Comparison of ENCODE assay signal across 17 cellular contexts in the genomic region with DNA sequence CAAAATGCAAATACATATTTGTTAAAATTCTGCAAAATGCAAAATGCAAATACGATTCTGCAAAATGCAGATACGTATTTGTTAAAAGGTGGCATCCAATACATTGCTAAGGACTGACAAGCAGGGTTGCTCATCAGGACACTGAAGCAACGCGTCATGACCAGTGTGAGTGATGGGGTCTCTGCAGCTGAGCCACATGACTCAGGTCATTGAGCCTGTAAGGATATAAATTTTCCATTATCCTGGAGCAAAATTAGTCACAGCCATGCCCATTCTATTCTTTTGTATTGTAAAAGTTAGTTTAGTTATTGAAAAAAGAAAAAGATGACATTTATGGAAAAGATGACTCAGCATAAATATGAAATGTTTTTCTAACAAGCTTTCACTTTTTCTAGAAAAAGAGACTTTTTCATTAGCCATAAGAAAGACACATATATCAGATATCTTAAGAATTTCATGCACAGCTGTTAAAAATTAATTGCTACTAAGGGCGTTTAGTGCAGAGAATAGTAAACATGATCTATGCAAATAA.
DNase-seq lines count a peak whose midpoint lies in the region; ATAC-seq, FAIRE-seq and TF ChIP-seq lines count a peak whose summit lies in the region.
"Had no signal": no experiment of that assay in that cellular context is flagged by ENCODE, and none has a peak within 500 bp of the region (broad histone marks: within the 10 kb centered on the region; RNA-seq: fewer than 3 reads in every experiment).

No MANE protein-coding gene starts in this region.

- DNase-seq in HepG2 (ENCODE audit: low spot score) (no peak), right lobe of liver (no peak), RCC 7860 (ENCODE audit: low spot score) (peak; percentile 21), astrocyte of the spinal cord (ENCODE audit: low read depth, low spot score) (peak; percentile 38), stromal cell of bone marrow (ENCODE audit: low read depth) (peak; percentile 27), NOMO-1 treated with DMSO at 0.1 percent for 48 hours (lab: John Stamatoyannopoulos, UW; ENCODE audit: unreplicated experiment) (no peak)
- no peak for DNase-seq in activated naive CD8-positive, alpha-beta T cell treated with anti-CD3 and anti-CD28 coated beads for 36 hours
- DNase-seq: C1 segment of cervical spinal cord, DMS 273 treated with DMSO at 0.1 percent for 48 hours, NCI-H1417, NCI-H2029, NCI-H524 treated with DMSO at 0.1 percent for 48 hours, PC-9, SHP77 had no signal

- ATAC-seq in HepG2 (no peak), right lobe of liver (no peak), GM19452 (IDR thresholded peaks at IDR 0.05; ENCODE audit: unreplicated experiment) (no peak)

- 13% methylated on average over 5 of the region's 5 CpGs for WGBS in HepG2 (ENCODE audit: low lambda C conversion rate)
- 62% methylated on average over 5 of the region's 5 CpGs for WGBS in right lobe of liver (ENCODE audit: insufficient coverage, low coverage, low lambda C conversion rate, missing lambda C conversion rate)

- no peaks in the 10 kb centered on the region for H4K20me1 ChIP-seq in HepG2 (ENCODE audit: insufficient read depth, low read length)

- TF ChIP-seq EP300 in HepG2 (IDR thresholded peaks at IDR 0.05; ENCODE audit: low read depth in 2 of 2, low read length in 2 of 2) = no peak
- TF ChIP-seq EP300 in HepG2 (CRISPR knock-in tag; IDR thresholded peaks at IDR 0.05; ENCODE audit: borderline replicate concordance) = no peak

- no peak overlapping the region for H3K4me3 Mint-ChIP-seq in activated naive CD8-positive, alpha-beta T cell treated with anti-CD3 and anti-CD28 coated beads for 36 hours

- H3K79me2 ChIP-seq in HepG2 (ENCODE audit: insufficient read depth, low read length) = no peaks in the 10 kb centered on the region

- no peak overlapping the region for H3K9ac ChIP-seq in HepG2 (ENCODE audit: insufficient read depth, low read depth, low read length)

- POLR2A ChIA-PET in HepG2 (lab: Yijun Ruan, JAX) = no interaction called here

- H3K9me3 ChIP-seq in HepG2 (ENCODE audit: low read length) = no peaks in the 10 kb centered on the region
- H3K9me3 ChIP-seq in right lobe of liver = no peaks in the 10 kb centered on the region

- intact Hi-C loops in HepG2 (cut with micrococcal nuclease; ENCODE audit: unreplicated experiment) = no loop called here
- intact Hi-C loops in right lobe of liver (cut with DNase I) = no loop called here

- H3K36me3 Mint-ChIP-seq in activated naive CD8-positive, alpha-beta T cell treated with anti-CD3 and anti-CD28 coated beads for 36 hours = no peaks in the 10 kb centered on the region

- TF ChIP-seq CTCF in HepG2 (CRISPR knock-in tag; IDR thresholded peaks at IDR 0.05) = no peak
- TF ChIP-seq CTCF in right lobe of liver (IDR thresholded peaks at IDR 0.05) = no peak
- no peak for TF ChIP-seq CTCF in astrocyte of the spinal cord (IDR thresholded peaks at IDR 0.05; ENCODE audit: low read depth, low read length)

- H3K4me3 ChIP-seq in HepG2 (replicated peaks in 1 of 3; ENCODE audit: insufficient read depth in 1 of 3, low read depth in 2 of 3, low read length in 3 of 3) (no peak overlapping the region), right lobe of liver (no peak overlapping the region), astrocyte of the spinal cord (ENCODE audit: low read depth, low read length) (no peak overlapping the region)
- H3K4me3 ChIP-seq: PC-9 had no signal

- no peaks in the 10 kb centered on the region for H3K27me3 Mint-ChIP-seq in activated naive CD8-positive, alpha-beta T cell treated with anti-CD3 and anti-CD28 coated beads for 36 hours

- CTCF ChIA-PET in HepG2 (lab: Yijun Ruan, JAX; ENCODE audit: low intra/inter-chr PET ratio, low total read pairs) = no interaction called here

- in situ Hi-C loops in HepG2 (cut with HindIII; ENCODE audit: extremely low pct_ligation_motif_present, low pct_unique_long_range_greater_than_20kb) = no loop called here
- in situ Hi-C loops in astrocyte of the spinal cord (cut with HindIII; ENCODE audit: low sequenced_read_pairs) = no loop called here

- no peaks in the 10 kb centered on the region for H3K4me1 Mint-ChIP-seq in activated naive CD8-positive, alpha-beta T cell treated with anti-CD3 and anti-CD28 coated beads for 36 hours

- H3K36me3 ChIP-seq in HepG2 (replicated peaks in 1 of 2; ENCODE audit: control insufficient read depth in 1 of 2, insufficient read depth in 2 of 2, low read length in 2 of 2) = no peaks in the 10 kb centered on the region
- no peaks in the 10 kb centered on the region for H3K36me3 ChIP-seq in right lobe of liver

- TF ChIP-seq POLR2A in HepG2 (IDR thresholded peaks at IDR 0.05; ENCODE audit: insufficient read depth in 1 of 2, low read depth in 2 of 2, low read length in 2 of 2) (no peak), right lobe of liver (IDR thresholded peaks at IDR 0.05) (no peak)

- peaks cover 2% of the 10 kb centered on the region for H3K9me3 Mint-ChIP-seq in activated naive CD8-positive, alpha-beta T cell treated with anti-CD3 and anti-CD28 coated beads for 36 hours

- no TSS peak for BruUV-seq in HepG2 (replicated peaks; lab: Mats Ljungman, UMichigan)

- no peak overlapping the region for H3K27ac Mint-ChIP-seq in activated naive CD8-positive, alpha-beta T cell treated with anti-CD3 and anti-CD28 coated beads for 36 hours

- H2AFZ ChIP-seq in HepG2 (ENCODE audit: low read length) = no peak overlapping the region
- H2AFZ ChIP-seq: PC-9 had no signal

- no peaks in the 10 kb centered on the region for H3K27me3 ChIP-seq in HepG2 (ENCODE audit: control insufficient read depth in 1 of 2, insufficient read depth in 2 of 2, low read length in 2 of 2)
- no peaks in the 10 kb centered on the region for H3K27me3 ChIP-seq in right lobe of liver

- H3K27ac ChIP-seq in HepG2 (ENCODE audit: extremely low read length, insufficient read depth, low read length) (no peak overlapping the region), right lobe of liver (no peak overlapping the region)
- H3K27ac ChIP-seq: 22Rv1, HL-60, PC-9 had no signal

- no peak overlapping the region for H3K4me2 ChIP-seq in HepG2 (ENCODE audit: low read depth, low read length)
- H3K4me2 ChIP-seq: PC-9 had no signal

- no peak for FAIRE-seq in HepG2 (lab: Jason Lieb, UNC)
- no peak for FAIRE-seq in RCC 7860 (lab: Jason Lieb, UNC)

- TF ChIP-seq RAD21 in HepG2 (CRISPR knock-in tag; IDR thresholded peaks at IDR 0.05) = no peak

- no peaks in the 10 kb centered on the region for H3K4me1 ChIP-seq in HepG2 (ENCODE audit: insufficient read depth, low read length)
- no peaks in the 10 kb centered on the region for H3K4me1 ChIP-seq in right lobe of liver

TF ChIP-seq in HepG2, 621 proteins besides CTCF, POLR2A, EP300 and RAD21 (continues in another document):
- TF ChIP-seq ZBTB7A (CRISPR knock-in tag; IDR thresholded peaks at IDR 0.05) = no peak
- peak; percentile 69; the same call in 1 of the 2 replicates for TF ChIP-seq NFE2L2 (IDR thresholded peaks at IDR 0.05; ENCODE audit: low read length)
- no peak for TF ChIP-seq ZNF512B (CRISPR knock-in tag; IDR thresholded peaks at IDR 0.05; ENCODE audit: borderline replicate concordance)
- no peak for TF ChIP-seq ZNF841 (CRISPR knock-in tag; IDR thresholded peaks at IDR 0.05; ENCODE audit: borderline replicate concordance)
- no peak for TF ChIP-seq ZNF30 (CRISPR knock-in tag; IDR thresholded peaks at IDR 0.05)
- TF ChIP-seq ZBTB46 (CRISPR knock-in tag; IDR thresholded peaks at IDR 0.05; ENCODE audit: borderline replicate concordance) = no peak
- no peak for TF ChIP-seq ZNF33A (CRISPR knock-in tag; IDR thresholded peaks at IDR 0.05; ENCODE audit: borderline replicate concordance)

Comparison
In these comparisons a context has a peak if more than half of its experiments do, and no peak if none do; other contexts are left out.
1. DNase-seq: peak in RCC 7860 (single experiment), astrocyte of the spinal cord (single experiment) and stromal cell of bone marrow (single experiment); none in HepG2 (single experiment), right lobe of liver (0 of 3), activated naive CD8-positive, alpha-beta T cell treated with anti-CD3 and anti-CD28 coated beads for 36 hours (single experiment) and NOMO-1 treated with DMSO at 0.1 percent for 48 hours (single experiment).